ENCODE assay signal across 2 cellular contexts in the genomic region with DNA sequence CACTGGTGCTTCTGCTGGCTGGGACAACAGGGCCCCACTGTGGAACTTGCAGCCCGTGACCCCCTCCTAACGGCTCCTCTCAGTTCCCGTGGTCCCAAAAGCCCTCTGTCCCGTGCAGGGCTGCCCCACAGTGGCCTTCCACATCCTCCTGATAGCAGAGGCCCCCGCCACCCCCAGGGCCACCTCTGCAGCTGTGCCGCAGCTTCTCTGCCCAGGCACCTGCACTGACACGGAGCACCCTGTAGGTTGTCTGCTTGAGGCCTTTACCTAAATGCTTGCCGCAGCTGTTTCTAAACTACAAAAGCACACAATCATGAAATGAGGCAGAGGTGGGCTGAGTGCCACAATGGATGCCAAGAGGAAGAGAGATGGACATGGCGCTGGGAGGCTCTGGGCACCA.
TF ChIP-seq lines count a peak whose summit lies in the region.

No MANE protein-coding gene starts in this region.

TF ChIP-seq in HCT116, 20 proteins besides CTCF, POLR2A, EP300 and RAD21 (continued from another document):
- no peak for TF ChIP-seq TCF7L2 (IDR thresholded peaks at IDR 0.05; ENCODE audit: borderline replicate concordance, extremely low read depth, insufficient read depth, insufficient read length)
- TF ChIP-seq EZH2 (IDR thresholded peaks at IDR 0.05): no peak

TF ChIP-seq in HEK293T, 16 proteins besides CTCF, POLR2A, EP300 and RAD21 (continued from another document):
- no peak for TF ChIP-seq FOXA1 (IDR thresholded peaks at IDR 0.05)
- no peak for TF ChIP-seq BHLHE40 (IDR thresholded peaks at IDR 0.05; ENCODE audit: borderline replicate concordance)
- no peak for TF ChIP-seq ARNT (IDR thresholded peaks at IDR 0.05)
- no peak for TF ChIP-seq TARDBP (IDR thresholded peaks at IDR 0.05)
- TF ChIP-seq FOXK2 (IDR thresholded peaks at IDR 0.05): no peak
- no peak for TF ChIP-seq ELF4 (IDR thresholded peaks at IDR 0.05)
- no peak for TF ChIP-seq PKNOX1 (IDR thresholded peaks at IDR 0.05)
- TF ChIP-seq L3MBTL2 (conservative IDR thresholded peaks at IDR 0.05): no peak
- TF ChIP-seq SUZ12 (IDR thresholded peaks at IDR 0.05): no peak
- TF ChIP-seq SP1 (IDR thresholded peaks at IDR 0.05): no peak
- TF ChIP-seq HDGF (IDR thresholded peaks at IDR 0.05; ENCODE audit: borderline replicate concordance): no peak
- TF ChIP-seq ZNF384 (IDR thresholded peaks at IDR 0.05): no peak
